ENCODE assay signal across 8 cellular contexts in genomic region chr6:29649701-29650673, GRCh38. TPM values are rescaled to one million over a fixed set of nuclear protein-coding genes. Genes with fewer than 3 reads are reported as not detected.
A peak's percentile ranks its signal among the peaks of the same experiment; 100 is the strongest.
DNase-seq lines count a peak whose midpoint lies in the region; ATAC-seq and TF ChIP-seq lines count a peak whose summit lies in the region.

No MANE protein-coding gene starts in this region.

- no peaks in the 10 kb centered on the region for H3K36me3 ChIP-seq in GM06990 (ENCODE audit: control insufficient read depth, insufficient read depth, low read length)
- no peaks in the 10 kb centered on the region for H3K36me3 ChIP-seq in thoracic aorta

- peak; percentile 94 for TF ChIP-seq CTCF in GM06990 (IDR thresholded peaks at IDR 0.05; ENCODE audit: insufficient read depth, low read length, poor library complexity, severe bottlenecking)
- TF ChIP-seq CTCF in HFF-Myc (IDR thresholded peaks at IDR 0.05; ENCODE audit: low read depth, low read length, missing control alignments): peak; percentile 97
- peak in 2 of 3 donors; percentile 47 to 60 for TF ChIP-seq CTCF in omental fat pad (IDR thresholded peaks at IDR 0.05)
- peak; percentile 90 for TF ChIP-seq CTCF in thoracic aorta (IDR thresholded peaks at IDR 0.05)

- H3K27me3 ChIP-seq in GM06990 (replicated peaks; ENCODE audit: control insufficient read depth, insufficient read depth, low read length): no peaks in the 10 kb centered on the region
- H3K27me3 ChIP-seq in thoracic aorta (replicated peaks; ENCODE audit: insufficient read depth): no peaks in the 10 kb centered on the region

- DNase-seq in GM06990 (ENCODE audit: extremely low read depth, insufficient read length) (peak; percentile 85), HFF-Myc (ENCODE audit: extremely low read depth, low read depth) (peak; percentile 91), MV-4-11 (lab: John Stamatoyannopoulos, UW) (peak; percentile 91), SK-MEL-5 (ENCODE audit: low read depth, low spot score) (peak; percentile 98), glomerular endothelial cell (ENCODE audit: extremely low read depth, low read depth, low spot score) (peak; percentile 93), omental fat pad (ENCODE audit: low spot score) (peak; percentile 100), thoracic aorta (ENCODE audit: low spot score) (peak; percentile 98)
- peak; percentile 97 for DNase-seq in activated naive CD4-positive, alpha-beta T cell treated with anti-CD3 and anti-CD28 coated beads, Interleukin-2, amount 50 U/mL, for 16 hours

- H3K4me1 ChIP-seq in thoracic aorta (ENCODE audit: control insufficient read depth in 1 of 2, low read depth in 2 of 2): peaks cover 0 to 13% of the 10 kb centered on the region in 2 donors

- in situ Hi-C loops in SK-MEL-5 (cut with HindIII; ENCODE audit: low pct_unique_long_range_greater_than_20kb, low sequenced_read_pairs): no loop called here

- peak; percentile 97 for ATAC-seq in omental fat pad (ENCODE audit: low FRiP score)
- ATAC-seq in thoracic aorta (ENCODE audit: insufficient number of reproducible peaks, low FRiP score, low read depth): peak; percentile 97

- peak overlapping the region; percentile 98 to 99 for H3K27ac ChIP-seq in thoracic aorta

- no peaks in the 10 kb centered on the region for H3K9me3 ChIP-seq in thoracic aorta

- H3K4me3 ChIP-seq in GM06990 (replicated peaks; ENCODE audit: low read depth, low read length) (peak overlapping the region; percentile 69), HFF-Myc (replicated peaks; ENCODE audit: low read depth, low read length) (peak overlapping the region; percentile 30), thoracic aorta (peak overlapping the region; percentile 84)

RNA-seq across cellular contexts. Expression of gene MOG, which starts 6.9 kb away (rescaled TPM):
- not detected in 2 replicates for total RNA-seq in SK-MEL-5 (2014; rRNA removed; shearing (Covaris generic))
- polyA plus RNA-seq in SK-MEL-5 (2015; cell fraction: cytosol; rRNA removed): 0.12 TPM in 1 of 2 replicates, not detected in the other
- not detected in 2 replicates for polyA plus RNA-seq in SK-MEL-5 (2015; cell fraction: nucleus; rRNA removed)
- total RNA-seq in glomerular endothelial cell: not detected in 2 replicates
- not detected for total RNA-seq in omental fat pad
- not detected for total RNA-seq in thoracic aorta

RNA-seq across cellular contexts. Expression of gene GABBR1, which starts 17.0 kb away (rescaled TPM):
- total RNA-seq in SK-MEL-5 (2014; rRNA removed; shearing (Covaris generic)): 9.4 and 10.7 TPM in 2 replicates
- polyA plus RNA-seq in SK-MEL-5 (2015; cell fraction: cytosol; rRNA removed): 14.9 and 20.3 TPM in 2 replicates
- 214 and 232 TPM in 2 replicates for polyA plus RNA-seq in SK-MEL-5 (2015; cell fraction: nucleus; rRNA removed)
- total RNA-seq in glomerular endothelial cell (9.4 and 12.0 TPM in 2 replicates), omental fat pad (10 to 100 TPM; 18.5 to 41.8 (median 21.9) TPM), thoracic aorta (100 to 1,000 TPM in 1 of 2 donors, 10 to 100 TPM in 1; 63.2 to 112 TPM)

RNA-seq across cellular contexts. Expression of gene ZFP57, which starts 31.0 kb away (rescaled TPM):
- total RNA-seq in SK-MEL-5 (2014; rRNA removed; shearing (Covaris generic)): not detected in 2 replicates
- polyA plus RNA-seq in SK-MEL-5 (2015; cell fraction: cytosol; rRNA removed): not detected in 2 replicates
- polyA plus RNA-seq in SK-MEL-5 (2015; cell fraction: nucleus; rRNA removed): not detected in 2 replicates
- total RNA-seq in glomerular endothelial cell (not detected in 2 replicates), omental fat pad (1 to 10 TPM in 2 of 4 donors, not detected in 2; 1.9 to 2.7 TPM), thoracic aorta (1 to 10 TPM in 1 of 2 donors, not detected in 1; 3.2 TPM)

Comparison
In these comparisons a context has a peak if more than half of its experiments do, and no peak if none do; other contexts are left out.
1. Peak in every context shown above with its lines: DNase-seq, ATAC-seq, H3K4me3 ChIP-seq and H3K27ac ChIP-seq.
2. H3K4me3 ChIP-seq: peak in every context shown above with its lines; median percentile 84 in thoracic aorta; 69 in GM06990; 30 in HFF-Myc.